Comparison of ENCODE assay signal across 20 cellular contexts in the genomic region with DNA sequence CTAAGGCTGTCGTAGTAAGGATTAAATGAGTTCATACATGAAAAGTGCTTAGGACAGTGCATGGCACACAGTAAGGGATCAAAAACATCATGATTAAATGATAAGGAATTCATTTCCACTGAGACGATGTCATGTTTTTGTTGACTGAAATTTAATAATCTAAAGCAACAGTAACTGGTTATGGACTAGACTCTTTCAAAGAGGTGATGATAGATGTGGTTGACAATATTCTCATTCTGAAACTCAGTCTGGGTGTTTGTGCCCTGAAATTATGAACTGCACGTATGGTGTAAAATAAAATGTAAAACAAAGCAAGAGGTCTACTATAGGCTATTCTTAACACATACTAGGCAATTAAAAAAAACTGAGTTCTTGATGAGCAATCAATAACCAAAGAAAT.
"Had no signal": no experiment of that assay in that cellular context is flagged by ENCODE, and none has a peak within 500 bp of the region (broad histone marks: within the 10 kb centered on the region; RNA-seq: fewer than 3 reads in every experiment).

No MANE protein-coding gene starts in this region.

- H3K27me3 Mint-ChIP-seq: activated naive CD4-positive, alpha-beta T cell treated with anti-CD3 and anti-CD28 coated beads, Interleukin-2, amount 10 ng/mL, durations not matched to agents 7 days and 5 days; activated naive CD8-positive, alpha-beta T cell treated with anti-CD3 and anti-CD28 coated beads for 36 hours; activated T-cell treated with anti-CD3 and anti-CD28 coated beads, Interleukin-2, amount 50 U/mL, for 24 hours had no signal

- ATAC-seq: activated CD4-positive, CD25-positive, alpha-beta regulatory T cell treated with anti-CD3 and anti-CD28 coated beads, Interleukin-2, amount 50 U/mL, for 24 hours had no signal

- H3K4me1 Mint-ChIP-seq: activated naive CD8-positive, alpha-beta T cell treated with anti-CD3 and anti-CD28 coated beads for 36 hours had no signal

- DNase-seq: activated CD4-positive, alpha-beta T cell treated with anti-CD3 and anti-CD28 coated beads for 48 hours; activated CD4-positive, alpha-beta T cell treated with anti-CD3 and anti-CD28 coated beads, Interleukin-2, amount 50 U/mL, for 48 hours; activated CD8-positive, alpha-beta memory T cell treated with anti-CD3 and anti-CD28 coated beads, Interleukin-2, amount 50 U/mL, for 48 hours; activated gamma-delta T cell; activated naive CD4-positive, alpha-beta T cell treated with anti-CD3 and anti-CD28 coated beads, Interleukin-2, amount 10 ng/mL, durations not matched to agents 7 days and 5 days; activated naive CD8-positive, alpha-beta T cell treated with anti-CD3 and anti-CD28 coated beads for 36 hours; activated T-cell treated with anti-CD3 and anti-CD28 coated beads, Interleukin-2, amount 50 U/mL, for 24 hours; brain microvascular endothelial cell; cerebellar nuclear complex; Kasumi-1; NCI-H1105 treated with DMSO at 0.1 percent for 48 hours; NCI-H146; NCI-H187 treated with DMSO at 0.1 percent for 48 hours; NCI-H2081 treated with DMSO at 0.1 percent for 48 hours; NCI-H446; NCI-H524; Peyer's patch; SHP77 had no signal

- H3K9me3 Mint-ChIP-seq: activated naive CD8-positive, alpha-beta T cell treated with anti-CD3 and anti-CD28 coated beads for 36 hours; activated T-cell treated with anti-CD3 and anti-CD28 coated beads, Interleukin-2, amount 50 U/mL, for 24 hours; T-helper 1 cell treated with Interleukin-12 subunit alpha and Interleukin-12 subunit beta and Interleukin-4 antibody, amounts not matched to agents 30 μg/mL and 1 μg/mL, for 36 hours had no signal

- H3K4me3 Mint-ChIP-seq: activated naive CD4-positive, alpha-beta T cell treated with anti-CD3 and anti-CD28 coated beads, Interleukin-2, amount 10 ng/mL, durations not matched to agents 7 days and 5 days; activated naive CD8-positive, alpha-beta T cell treated with anti-CD3 and anti-CD28 coated beads for 36 hours; activated T-cell treated with anti-CD3 and anti-CD28 coated beads, Interleukin-2, amount 50 U/mL, for 24 hours; T-helper 1 cell treated with Interleukin-12 subunit alpha and Interleukin-12 subunit beta and Interleukin-4 antibody, amounts not matched to agents 30 μg/mL and 1 μg/mL, for 36 hours had no signal

- H3K27ac Mint-ChIP-seq: activated naive CD4-positive, alpha-beta T cell treated with anti-CD3 and anti-CD28 coated beads, Interleukin-2, amount 10 ng/mL, durations not matched to agents 7 days and 5 days; activated naive CD8-positive, alpha-beta T cell treated with anti-CD3 and anti-CD28 coated beads for 36 hours; activated T-cell treated with anti-CD3 and anti-CD28 coated beads, Interleukin-2, amount 50 U/mL, for 24 hours; T-helper 1 cell treated with Interleukin-12 subunit alpha and Interleukin-12 subunit beta and Interleukin-4 antibody, amounts not matched to agents 30 μg/mL and 1 μg/mL, for 36 hours had no signal
